1 cellular context compared by ENCODE assay signal in the genomic region with DNA sequence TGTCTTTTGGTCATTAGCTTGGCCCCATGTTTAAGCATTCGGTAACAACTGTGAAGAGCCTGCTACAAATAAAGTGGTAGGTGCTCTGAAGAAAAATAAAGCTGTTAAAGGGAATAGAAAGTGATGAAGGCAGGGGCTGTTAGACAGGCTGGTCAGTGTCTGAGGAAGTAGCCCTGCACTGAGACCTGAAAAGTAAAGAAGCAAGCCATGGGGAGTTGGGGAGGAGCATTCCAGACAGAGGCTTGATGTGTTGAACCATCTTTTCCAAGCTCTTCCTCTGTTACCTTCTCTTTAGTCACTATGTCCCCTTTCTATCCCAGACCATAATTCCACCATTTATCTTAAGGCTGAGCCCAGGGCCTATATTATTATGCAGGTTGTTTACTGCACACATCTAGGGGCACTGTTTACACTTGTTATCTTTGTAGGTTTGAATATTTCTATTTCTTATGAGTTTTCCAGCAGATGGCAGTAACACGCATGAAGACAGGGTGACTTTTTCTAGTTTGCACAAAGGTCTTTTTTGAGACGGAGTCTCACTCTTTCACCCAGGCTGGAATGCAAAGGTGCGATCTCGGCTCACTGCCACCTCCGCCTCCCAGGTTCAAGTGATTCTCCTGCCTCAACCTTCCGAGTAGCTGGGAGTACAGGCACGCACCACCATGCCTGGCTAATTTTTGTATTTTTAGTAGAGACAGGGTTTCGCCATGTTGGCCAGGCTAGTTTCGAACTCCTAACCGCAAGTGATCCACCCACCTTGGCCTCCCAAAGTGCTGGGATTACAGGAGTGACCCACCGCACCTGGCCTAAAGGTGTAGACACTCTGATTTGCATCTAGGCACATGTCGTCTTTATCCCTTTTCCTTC.
TF ChIP-seq lines count a peak whose summit lies in the region.

No MANE protein-coding gene starts in this region.

TF ChIP-seq in K562, 482 proteins besides CTCF, POLR2A, EP300 and RAD21 (continued from another document and continues in another):
- TF ChIP-seq, protein P1, sequence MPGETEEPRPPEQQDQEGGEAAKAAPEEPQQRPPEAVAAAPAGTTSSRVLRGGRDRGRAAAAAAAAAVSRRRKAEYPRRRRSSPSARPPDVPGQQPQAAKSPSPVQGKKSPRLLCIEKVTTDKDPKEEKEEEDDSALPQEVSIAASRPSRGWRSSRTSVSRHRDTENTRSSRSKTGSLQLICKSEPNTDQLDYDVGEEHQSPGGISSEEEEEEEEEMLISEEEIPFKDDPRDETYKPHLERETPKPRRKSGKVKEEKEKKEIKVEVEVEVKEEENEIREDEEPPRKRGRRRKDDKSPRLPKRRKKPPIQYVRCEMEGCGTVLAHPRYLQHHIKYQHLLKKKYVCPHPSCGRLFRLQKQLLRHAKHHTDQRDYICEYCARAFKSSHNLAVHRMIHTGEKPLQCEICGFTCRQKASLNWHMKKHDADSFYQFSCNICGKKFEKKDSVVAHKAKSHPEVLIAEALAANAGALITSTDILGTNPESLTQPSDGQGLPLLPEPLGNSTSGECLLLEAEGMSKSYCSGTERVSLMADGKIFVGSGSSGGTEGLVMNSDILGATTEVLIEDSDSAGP (CRISPR knock-in tag; IDR thresholded peaks at IDR 0.05): no peak
- TF ChIP-seq, protein P2, sequence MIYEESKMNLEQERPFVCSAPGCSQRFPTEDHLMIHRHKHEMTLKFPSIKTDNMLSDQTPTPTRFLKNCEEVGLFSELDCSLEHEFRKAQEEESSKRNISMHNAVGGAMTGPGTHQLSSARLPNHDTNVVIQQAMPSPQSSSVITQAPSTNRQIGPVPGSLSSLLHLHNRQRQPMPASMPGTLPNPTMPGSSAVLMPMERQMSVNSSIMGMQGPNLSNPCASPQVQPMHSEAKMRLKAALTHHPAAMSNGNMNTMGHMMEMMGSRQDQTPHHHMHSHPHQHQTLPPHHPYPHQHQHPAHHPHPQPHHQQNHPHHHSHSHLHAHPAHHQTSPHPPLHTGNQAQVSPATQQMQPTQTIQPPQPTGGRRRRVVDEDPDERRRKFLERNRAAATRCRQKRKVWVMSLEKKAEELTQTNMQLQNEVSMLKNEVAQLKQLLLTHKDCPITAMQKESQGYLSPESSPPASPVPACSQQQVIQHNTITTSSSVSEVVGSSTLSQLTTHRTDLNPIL (CRISPR knock-in tag; IDR thresholded peaks at IDR 0.05): no peak
- TF ChIP-seq, protein P3, sequence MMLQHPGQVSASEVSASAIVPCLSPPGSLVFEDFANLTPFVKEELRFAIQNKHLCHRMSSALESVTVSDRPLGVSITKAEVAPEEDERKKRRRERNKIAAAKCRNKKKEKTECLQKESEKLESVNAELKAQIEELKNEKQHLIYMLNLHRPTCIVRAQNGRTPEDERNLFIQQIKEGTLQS (IDR thresholded peaks at IDR 0.05): no peak
- TF ChIP-seq, protein P3 (CRISPR knock-in tag; conservative IDR thresholded peaks at IDR 0.05): no peak
- TF ChIP-seq, protein P4, sequence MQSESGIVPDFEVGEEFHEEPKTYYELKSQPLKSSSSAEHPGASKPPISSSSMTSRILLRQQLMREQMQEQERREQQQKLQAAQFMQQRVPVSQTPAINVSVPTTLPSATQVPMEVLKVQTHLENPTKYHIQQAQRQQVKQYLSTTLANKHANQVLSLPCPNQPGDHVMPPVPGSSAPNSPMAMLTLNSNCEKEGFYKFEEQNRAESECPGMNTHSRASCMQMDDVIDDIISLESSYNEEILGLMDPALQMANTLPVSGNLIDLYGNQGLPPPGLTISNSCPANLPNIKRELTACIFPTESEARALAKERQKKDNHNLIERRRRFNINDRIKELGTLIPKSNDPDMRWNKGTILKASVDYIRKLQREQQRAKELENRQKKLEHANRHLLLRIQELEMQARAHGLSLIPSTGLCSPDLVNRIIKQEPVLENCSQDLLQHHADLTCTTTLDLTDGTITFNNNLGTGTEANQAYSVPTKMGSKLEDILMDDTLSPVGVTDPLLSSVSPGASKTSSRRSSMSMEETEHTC (IDR thresholded peaks at IDR 0.05): no peak
- TF ChIP-seq, protein P5, sequence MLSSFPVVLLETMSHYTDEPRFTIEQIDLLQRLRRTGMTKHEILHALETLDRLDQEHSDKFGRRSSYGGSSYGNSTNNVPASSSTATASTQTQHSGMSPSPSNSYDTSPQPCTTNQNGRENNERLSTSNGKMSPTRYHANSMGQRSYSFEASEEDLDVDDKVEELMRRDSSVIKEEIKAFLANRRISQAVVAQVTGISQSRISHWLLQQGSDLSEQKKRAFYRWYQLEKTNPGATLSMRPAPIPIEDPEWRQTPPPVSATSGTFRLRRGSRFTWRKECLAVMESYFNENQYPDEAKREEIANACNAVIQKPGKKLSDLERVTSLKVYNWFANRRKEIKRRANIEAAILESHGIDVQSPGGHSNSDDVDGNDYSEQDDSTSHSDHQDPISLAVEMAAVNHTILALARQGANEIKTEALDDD (IDR thresholded peaks at IDR 0.05): 0 out of 2 replicates have a peak, but pooled peaks have one; percentile 13
- TF ChIP-seq SOX6 (IDR thresholded peaks at IDR 0.05): no peak
- no peak for TF ChIP-seq ELF4 (CRISPR knock-in tag; IDR thresholded peaks at IDR 0.05)
- TF ChIP-seq POLR3A (IDR thresholded peaks at IDR 0.05; ENCODE audit: borderline replicate concordance, extremely low read depth, insufficient read depth, insufficient read length): no peak
- TF ChIP-seq PCBP1 (IDR thresholded peaks at IDR 0.05; ENCODE audit: low read depth, low read length, poor library complexity, severe bottlenecking): no peak
- no peak for TF ChIP-seq POLR3G (IDR thresholded peaks at IDR 0.05; ENCODE audit: extremely low read depth, insufficient read length, insufficient replicate concordance)
- no peak for TF ChIP-seq TAF9B (IDR thresholded peaks at IDR 0.05; ENCODE audit: partially characterized antibody)
- TF ChIP-seq HNRNPUL1 (IDR thresholded peaks at IDR 0.05; ENCODE audit: low read length): no peak
- TF ChIP-seq SUPT5H (IDR thresholded peaks at IDR 0.05): no peak
- TF ChIP-seq, protein P6, sequence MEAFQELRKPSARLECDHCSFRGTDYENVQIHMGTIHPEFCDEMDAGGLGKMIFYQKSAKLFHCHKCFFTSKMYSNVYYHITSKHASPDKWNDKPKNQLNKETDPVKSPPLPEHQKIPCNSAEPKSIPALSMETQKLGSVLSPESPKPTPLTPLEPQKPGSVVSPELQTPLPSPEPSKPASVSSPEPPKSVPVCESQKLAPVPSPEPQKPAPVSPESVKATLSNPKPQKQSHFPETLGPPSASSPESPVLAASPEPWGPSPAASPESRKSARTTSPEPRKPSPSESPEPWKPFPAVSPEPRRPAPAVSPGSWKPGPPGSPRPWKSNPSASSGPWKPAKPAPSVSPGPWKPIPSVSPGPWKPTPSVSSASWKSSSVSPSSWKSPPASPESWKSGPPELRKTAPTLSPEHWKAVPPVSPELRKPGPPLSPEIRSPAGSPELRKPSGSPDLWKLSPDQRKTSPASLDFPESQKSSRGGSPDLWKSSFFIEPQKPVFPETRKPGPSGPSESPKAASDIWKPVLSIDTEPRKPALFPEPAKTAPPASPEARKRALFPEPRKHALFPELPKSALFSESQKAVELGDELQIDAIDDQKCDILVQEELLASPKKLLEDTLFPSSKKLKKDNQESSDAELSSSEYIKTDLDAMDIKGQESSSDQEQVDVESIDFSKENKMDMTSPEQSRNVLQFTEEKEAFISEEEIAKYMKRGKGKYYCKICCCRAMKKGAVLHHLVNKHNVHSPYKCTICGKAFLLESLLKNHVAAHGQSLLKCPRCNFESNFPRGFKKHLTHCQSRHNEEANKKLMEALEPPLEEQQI (IDR thresholded peaks at IDR 0.05): no peak
- TF ChIP-seq, protein P7, sequence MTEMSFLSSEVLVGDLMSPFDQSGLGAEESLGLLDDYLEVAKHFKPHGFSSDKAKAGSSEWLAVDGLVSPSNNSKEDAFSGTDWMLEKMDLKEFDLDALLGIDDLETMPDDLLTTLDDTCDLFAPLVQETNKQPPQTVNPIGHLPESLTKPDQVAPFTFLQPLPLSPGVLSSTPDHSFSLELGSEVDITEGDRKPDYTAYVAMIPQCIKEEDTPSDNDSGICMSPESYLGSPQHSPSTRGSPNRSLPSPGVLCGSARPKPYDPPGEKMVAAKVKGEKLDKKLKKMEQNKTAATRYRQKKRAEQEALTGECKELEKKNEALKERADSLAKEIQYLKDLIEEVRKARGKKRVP (CRISPR knock-in tag; IDR thresholded peaks at IDR 0.05): no peak
- no peak for TF ChIP-seq RUNX1 (IDR thresholded peaks at IDR 0.05; ENCODE audit: low read depth)
- TF ChIP-seq, protein P8, sequence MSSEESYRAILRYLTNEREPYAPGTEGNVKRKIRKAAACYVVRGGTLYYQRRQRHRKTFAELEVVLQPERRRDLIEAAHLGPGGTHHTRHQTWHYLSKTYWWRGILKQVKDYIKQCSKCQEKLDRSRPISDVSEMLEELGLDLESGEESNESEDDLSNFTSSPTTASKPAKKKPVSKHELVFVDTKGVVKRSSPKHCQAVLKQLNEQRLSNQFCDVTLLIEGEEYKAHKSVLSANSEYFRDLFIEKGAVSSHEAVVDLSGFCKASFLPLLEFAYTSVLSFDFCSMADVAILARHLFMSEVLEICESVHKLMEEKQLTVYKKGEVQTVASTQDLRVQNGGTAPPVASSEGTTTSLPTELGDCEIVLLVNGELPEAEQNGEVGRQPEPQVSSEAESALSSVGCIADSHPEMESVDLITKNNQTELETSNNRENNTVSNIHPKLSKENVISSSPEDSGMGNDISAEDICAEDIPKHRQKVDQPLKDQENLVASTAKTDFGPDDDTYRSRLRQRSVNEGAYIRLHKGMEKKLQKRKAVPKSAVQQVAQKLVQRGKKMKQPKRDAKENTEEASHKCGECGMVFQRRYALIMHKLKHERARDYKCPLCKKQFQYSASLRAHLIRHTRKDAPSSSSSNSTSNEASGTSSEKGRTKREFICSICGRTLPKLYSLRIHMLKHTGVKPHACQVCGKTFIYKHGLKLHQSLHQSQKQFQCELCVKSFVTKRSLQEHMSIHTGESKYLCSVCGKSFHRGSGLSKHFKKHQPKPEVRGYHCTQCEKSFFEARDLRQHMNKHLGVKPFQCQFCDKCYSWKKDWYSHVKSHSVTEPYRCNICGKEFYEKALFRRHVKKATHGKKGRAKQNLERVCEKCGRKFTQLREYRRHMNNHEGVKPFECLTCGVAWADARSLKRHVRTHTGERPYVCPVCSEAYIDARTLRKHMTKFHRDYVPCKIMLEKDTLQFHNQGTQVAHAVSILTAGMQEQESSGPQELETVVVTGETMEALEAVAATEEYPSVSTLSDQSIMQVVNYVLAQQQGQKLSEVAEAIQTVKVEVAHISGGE (CRISPR knock-in tag; IDR thresholded peaks at IDR 0.05): no peak
- no peak for TF ChIP-seq NR1H2 (CRISPR knock-in tag; IDR thresholded peaks at IDR 0.05)
- TF ChIP-seq, protein P9, sequence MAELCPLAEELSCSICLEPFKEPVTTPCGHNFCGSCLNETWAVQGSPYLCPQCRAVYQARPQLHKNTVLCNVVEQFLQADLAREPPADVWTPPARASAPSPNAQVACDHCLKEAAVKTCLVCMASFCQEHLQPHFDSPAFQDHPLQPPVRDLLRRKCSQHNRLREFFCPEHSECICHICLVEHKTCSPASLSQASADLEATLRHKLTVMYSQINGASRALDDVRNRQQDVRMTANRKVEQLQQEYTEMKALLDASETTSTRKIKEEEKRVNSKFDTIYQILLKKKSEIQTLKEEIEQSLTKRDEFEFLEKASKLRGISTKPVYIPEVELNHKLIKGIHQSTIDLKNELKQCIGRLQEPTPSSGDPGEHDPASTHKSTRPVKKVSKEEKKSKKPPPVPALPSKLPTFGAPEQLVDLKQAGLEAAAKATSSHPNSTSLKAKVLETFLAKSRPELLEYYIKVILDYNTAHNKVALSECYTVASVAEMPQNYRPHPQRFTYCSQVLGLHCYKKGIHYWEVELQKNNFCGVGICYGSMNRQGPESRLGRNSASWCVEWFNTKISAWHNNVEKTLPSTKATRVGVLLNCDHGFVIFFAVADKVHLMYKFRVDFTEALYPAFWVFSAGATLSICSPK (IDR thresholded peaks at IDR 0.05; ENCODE audit: borderline replicate concordance): no peak
- TF ChIP-seq HDAC2 (IDR thresholded peaks at IDR 0.05): 0 out of 2 replicates have a peak, but pooled peaks have one; percentile 10
- no peak for TF ChIP-seq NUFIP1 (IDR thresholded peaks at IDR 0.05; ENCODE audit: partially characterized antibody)
- no peak for TF ChIP-seq DDX20 (tag; IDR thresholded peaks at IDR 0.05; ENCODE audit: low read depth)
- TF ChIP-seq, protein P10, sequence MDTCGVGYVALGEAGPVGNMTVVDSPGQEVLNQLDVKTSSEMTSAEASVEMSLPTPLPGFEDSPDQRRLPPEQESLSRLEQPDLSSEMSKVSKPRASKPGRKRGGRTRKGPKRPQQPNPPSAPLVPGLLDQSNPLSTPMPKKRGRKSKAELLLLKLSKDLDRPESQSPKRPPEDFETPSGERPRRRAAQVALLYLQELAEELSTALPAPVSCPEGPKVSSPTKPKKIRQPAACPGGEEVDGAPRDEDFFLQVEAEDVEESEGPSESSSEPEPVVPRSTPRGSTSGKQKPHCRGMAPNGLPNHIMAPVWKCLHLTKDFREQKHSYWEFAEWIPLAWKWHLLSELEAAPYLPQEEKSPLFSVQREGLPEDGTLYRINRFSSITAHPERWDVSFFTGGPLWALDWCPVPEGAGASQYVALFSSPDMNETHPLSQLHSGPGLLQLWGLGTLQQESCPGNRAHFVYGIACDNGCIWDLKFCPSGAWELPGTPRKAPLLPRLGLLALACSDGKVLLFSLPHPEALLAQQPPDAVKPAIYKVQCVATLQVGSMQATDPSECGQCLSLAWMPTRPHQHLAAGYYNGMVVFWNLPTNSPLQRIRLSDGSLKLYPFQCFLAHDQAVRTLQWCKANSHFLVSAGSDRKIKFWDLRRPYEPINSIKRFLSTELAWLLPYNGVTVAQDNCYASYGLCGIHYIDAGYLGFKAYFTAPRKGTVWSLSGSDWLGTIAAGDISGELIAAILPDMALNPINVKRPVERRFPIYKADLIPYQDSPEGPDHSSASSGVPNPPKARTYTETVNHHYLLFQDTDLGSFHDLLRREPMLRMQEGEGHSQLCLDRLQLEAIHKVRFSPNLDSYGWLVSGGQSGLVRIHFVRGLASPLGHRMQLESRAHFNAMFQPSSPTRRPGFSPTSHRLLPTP (IDR thresholded peaks at IDR 0.05; ENCODE audit: borderline replicate concordance, extremely low read depth, insufficient read length): no peak
- no peak for TF ChIP-seq SMARCE1 (IDR thresholded peaks at IDR 0.05)
- 0 out of 2 replicates have a peak, but pooled peaks have one; percentile 5 for TF ChIP-seq L3MBTL2 (IDR thresholded peaks at IDR 0.05)
- TF ChIP-seq ETV1 (tag; conservative IDR thresholded peaks at IDR 0.05; ENCODE audit: low read depth): no peak
- TF ChIP-seq TEAD1 (CRISPR knock-in tag; IDR thresholded peaks at IDR 0.05): peak in 1 of 2 experiments; percentile 30; a peak in 1 of 4 replicates
- no peak for TF ChIP-seq BMI1 (IDR thresholded peaks at IDR 0.05; ENCODE audit: low read length)
- no peak for TF ChIP-seq ARNT (IDR thresholded peaks at IDR 0.05)
- TF ChIP-seq OTX1 (CRISPR knock-in tag; IDR thresholded peaks at IDR 0.05): no peak
- no peak for TF ChIP-seq ELF2 (CRISPR knock-in tag; IDR thresholded peaks at IDR 0.05)
- TF ChIP-seq HNRNPK (IDR thresholded peaks at IDR 0.05; ENCODE audit: low read depth, low read length, poor library complexity, severe bottlenecking): no peak
- TF ChIP-seq KAT7 (CRISPR knock-in tag; IDR thresholded peaks at IDR 0.05; ENCODE audit: borderline replicate concordance): no peak
- peak; percentile 45; the same call in 1 of the 2 replicates for TF ChIP-seq NR4A1 (CRISPR knock-in tag; IDR thresholded peaks at IDR 0.05)
- no peak for TF ChIP-seq NR4A1 (tag; IDR thresholded peaks at IDR 0.05)
- no peak for TF ChIP-seq RFX5 (IDR thresholded peaks at IDR 0.05; ENCODE audit: low read depth, low read length)
- 0 out of 2 replicates have a peak, but pooled peaks have one; percentile 36 for TF ChIP-seq FOXK1 (CRISPR knock-in tag; IDR thresholded peaks at IDR 0.05; ENCODE audit: borderline replicate concordance)
- TF ChIP-seq ZSCAN29 (IDR thresholded peaks at IDR 0.05): no peak
- TF ChIP-seq FOXJ3 (CRISPR knock-in tag; IDR thresholded peaks at IDR 0.05): no peak
- TF ChIP-seq SAFB (IDR thresholded peaks at IDR 0.05; ENCODE audit: borderline replicate concordance, low read depth, low read length): no peak
